8 cellular contexts compared by ENCODE assay signal in the genomic region with DNA sequence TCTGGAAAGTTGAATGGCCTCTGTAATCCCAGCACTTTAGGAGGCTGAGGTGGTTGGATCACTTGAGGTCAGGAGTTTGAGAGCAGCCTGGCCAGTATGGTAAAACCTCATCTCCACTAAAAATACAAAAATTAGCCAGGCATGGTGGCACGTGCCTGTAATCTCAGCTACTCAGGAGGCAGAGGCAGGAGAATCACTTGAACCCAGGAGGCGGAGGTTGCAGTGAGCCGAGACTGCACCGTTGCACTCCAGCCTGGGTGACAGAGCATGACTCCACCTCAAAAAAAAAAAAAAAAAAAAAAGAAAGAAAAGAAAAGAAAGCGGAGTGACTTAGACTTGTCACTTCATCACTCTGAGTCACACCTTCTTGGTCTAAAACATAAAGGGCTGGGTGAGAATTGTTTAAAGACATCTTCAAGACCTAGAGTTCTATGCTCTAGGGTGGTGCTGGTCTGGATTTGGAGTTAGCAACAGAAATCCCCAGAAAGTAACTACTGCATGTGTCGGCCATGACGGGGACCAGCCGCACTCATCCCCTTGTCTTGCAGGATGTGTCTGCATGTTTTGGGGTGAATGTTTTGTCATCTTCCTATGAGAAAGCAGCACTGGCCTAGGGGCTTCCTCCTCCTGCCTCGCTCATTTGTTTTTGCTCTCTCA.
DNase-seq lines count a peak whose midpoint lies in the region; FAIRE-seq and TF ChIP-seq lines count a peak whose summit lies in the region.
"Not testable (repeated sequence)": the region's sequence is repeated elsewhere in the genome, so short reads cannot be mapped to it uniquely, and the experiment has no call there.

No MANE protein-coding gene starts in this region.

- H3K79me2 ChIP-seq in endothelial cell of umbilical vein (ENCODE audit: control insufficient read depth, insufficient read depth, low read length) = peaks cover 65% of the 10 kb centered on the region

- not testable (repeated sequence) for TF ChIP-seq CTCF in endothelial cell of umbilical vein (IDR thresholded peaks at IDR 0.05; ENCODE audit: extremely low read depth in 1 of 2, insufficient read depth in 1 of 2, low read depth in 1 of 2, low read length in 2 of 2); transverse colon (IDR thresholded peaks at IDR 0.05)

- not testable (repeated sequence) for H3K27ac ChIP-seq in CD4-positive, alpha-beta memory T cell (ENCODE audit: low read depth, low read length)
- H3K27ac ChIP-seq in endothelial cell of umbilical vein (ENCODE audit: insufficient read depth, low read depth, low read length) = peak overlapping the region; percentile 94
- peak overlapping the region in 11 of 21 experiments; percentile 19 to 83 (median 61) for H3K27ac ChIP-seq in skin epidermis
- H3K27ac ChIP-seq in transverse colon = peak overlapping the region; percentile 38 to 67 (median 54)

- TF ChIP-seq EP300 in transverse colon (IDR thresholded peaks at IDR 0.05; ENCODE audit: low read depth) = not testable (repeated sequence)

- not testable (repeated sequence) for H3K9me3 Mint-ChIP-seq in CD4-positive, alpha-beta memory T cell; activated naive CD4-positive, alpha-beta T cell treated with anti-CD3 and anti-CD28 coated beads, Interleukin-2, amount 50 U/mL, for 24 hours

- H3K27ac Mint-ChIP-seq in CD4-positive, alpha-beta memory T cell = peak overlapping the region in 5 of 7 donors; percentile 6 to 86 (median 73)
- peak overlapping the region; percentile 97 for H3K27ac Mint-ChIP-seq in activated naive CD4-positive, alpha-beta T cell treated with anti-CD3 and anti-CD28 coated beads, Interleukin-2, amount 50 U/mL, for 24 hours

- not testable (repeated sequence) for BruUV-seq in endothelial cell of umbilical vein (replicated peaks; lab: Mats Ljungman, UMichigan)

- H3K9ac ChIP-seq in endothelial cell of umbilical vein (replicated peaks; ENCODE audit: extremely low read depth, insufficient read depth, low read length) = peak overlapping the region; percentile 90

- intact Hi-C loops in CD4-positive, alpha-beta memory T cell (cut with micrococcal nuclease) = loop anchor here (2.0 kb wide), 1 partner anchor 21 kb away; no protein-coding TSS in a partner anchor
- intact Hi-C loops in endothelial cell of umbilical vein (cut with micrococcal nuclease) = loop anchor here (5.0 kb wide), 1 partner anchor 1317 kb away; no protein-coding TSS in a partner anchor
- intact Hi-C loops in transverse colon (cut with DNase I; ENCODE audit: low total_unique reads) = not testable (repeated sequence)

- H3K4me3 ChIP-seq in CD4-positive, alpha-beta memory T cell (ENCODE audit: low read length in 2 of 2); skin epidermis; transverse colon: not testable (repeated sequence)
- H3K4me3 ChIP-seq in endothelial cell of umbilical vein (replicated peaks in 1 of 3; ENCODE audit: insufficient read depth in 1 of 3, low read depth in 1 of 3, low read length in 3 of 3) = peak overlapping the region in 2 of 3 experiments; percentile 20 to 83

- H3K4me3 Mint-ChIP-seq in CD4-positive, alpha-beta memory T cell = peak overlapping the region; percentile 63 to 89 (median 80)
- H3K4me3 Mint-ChIP-seq in activated naive CD4-positive, alpha-beta T cell treated with anti-CD3 and anti-CD28 coated beads, Interleukin-2, amount 50 U/mL, for 24 hours = peak overlapping the region; percentile 73

- CTCF ChIA-PET in CD4-positive, alpha-beta memory T cell (lab: Charles Lee; ENCODE audit: partially characterized antibody) = interaction anchor here (0.7 to 1.4 kb wide), 3 partner anchors 22 to 221 kb away, joined by 3 to 4 read pairs (median 3); partner anchors contain the start of gene PTPRE
- CTCF ChIA-PET in endothelial cell of umbilical vein (lab: Charles Lee) = interaction anchor here (0.7 to 7.7 kb wide), 7 partner anchors 11 to 83 kb away, joined by 3 to 73 read pairs (median 8); partner anchors contain the start of gene PTPRE

- WGBS in transverse colon (ENCODE audit: low coverage in 1 of 2), 2 donors = 65 to 79% methylated on average over 3 to 9 of the region's 9 CpGs

- peaks cover 9 to 24% (median 14%) of the 10 kb centered on the region in 4 donors for H3K4me1 Mint-ChIP-seq in CD4-positive, alpha-beta memory T cell
- H3K4me1 Mint-ChIP-seq in activated naive CD4-positive, alpha-beta T cell treated with anti-CD3 and anti-CD28 coated beads, Interleukin-2, amount 50 U/mL, for 24 hours = peaks cover 41% of the 10 kb centered on the region

- peak; percentile 65 for TF ChIP-seq POLR2A in endothelial cell of umbilical vein (IDR thresholded peaks at IDR 0.05; ENCODE audit: low read depth, low read length)
- TF ChIP-seq POLR2A in transverse colon (IDR thresholded peaks at IDR 0.05) = not testable (repeated sequence)

- not testable (repeated sequence) for H3K9me3 ChIP-seq in CD4-positive, alpha-beta memory T cell (ENCODE audit: control insufficient read depth in 1 of 2, low read length in 2 of 2); endothelial cell of umbilical vein (replicated peaks; ENCODE audit: control insufficient read depth, insufficient read depth, low read length); transverse colon

- not testable (repeated sequence) for FAIRE-seq in RCC 7860 (lab: Jason Lieb, UNC)
- FAIRE-seq in endothelial cell of umbilical vein (lab: Jason Lieb, UNC) = peak; percentile 62

- DNase-seq in CD4-positive, alpha-beta memory T cell = peak in 1 of 5 donors; percentile 10
- DNase-seq in RCC 7860 (ENCODE audit: low spot score) (peak; percentile 88), kidney tubule cell (ENCODE audit: low spot score) (peak; percentile 87)
- peak; percentile 42 to 45 for DNase-seq in activated CD4-positive, alpha-beta T cell treated with anti-CD3 and anti-CD28 coated beads, Interleukin-2, amount 50 U/mL, for 48 hours
- not testable (repeated sequence) for DNase-seq in endothelial cell of umbilical vein (ENCODE audit: low read depth, low spot score); transverse colon

- not testable (repeated sequence) for H4K20me1 ChIP-seq in endothelial cell of umbilical vein (replicated peaks; ENCODE audit: control insufficient read depth, extremely low read depth, insufficient read depth, low read length)

- in situ Hi-C loops in transverse colon (cut with MboI; ENCODE audit: low pct_ligation_motif_present in 1 of 4, low pct_unique_long_range_greater_than_20kb in 1 of 4, low sequenced_read_pairs in 3 of 4) = loop anchor here in 1 of 4 donors (10.0 kb wide), 1 partner anchor 75 kb away; no protein-coding TSS in a partner anchor

- not testable (repeated sequence) for H3K36me3 ChIP-seq in CD4-positive, alpha-beta memory T cell (ENCODE audit: insufficient read depth, low read length); endothelial cell of umbilical vein (ENCODE audit: control insufficient read depth in 2 of 2, extremely low read depth in 1 of 2, insufficient read depth in 2 of 2, low read length in 2 of 2); transverse colon

- H3K4me1 ChIP-seq in CD4-positive, alpha-beta memory T cell (ENCODE audit: insufficient read depth, low read length) = peaks cover 20% of the 10 kb centered on the region
- peaks cover 74% of the 10 kb centered on the region for H3K4me1 ChIP-seq in endothelial cell of umbilical vein (ENCODE audit: control insufficient read depth, extremely low read depth, insufficient read depth, low read length)
- H3K4me1 ChIP-seq in transverse colon = peaks cover 0 to 31% (median 3%) of the 10 kb centered on the region in 4 donors

- not testable (repeated sequence) for H3K27me3 ChIP-seq in CD4-positive, alpha-beta memory T cell (ENCODE audit: insufficient read depth, low read length); endothelial cell of umbilical vein (ENCODE audit: control insufficient read depth in 2 of 2, insufficient read depth in 2 of 2, low read length in 2 of 2); transverse colon

- dilution Hi-C loops in endothelial cell of umbilical vein (cut with MboI; ENCODE audit: extremely low pct_ligation_motif_present, low sequenced_read_pairs) = not testable (repeated sequence)

- not testable (repeated sequence) for H3K27me3 Mint-ChIP-seq in CD4-positive, alpha-beta memory T cell; activated naive CD4-positive, alpha-beta T cell treated with anti-CD3 and anti-CD28 coated beads, Interleukin-2, amount 50 U/mL, for 24 hours

- H3K9me1 ChIP-seq in endothelial cell of umbilical vein (replicated peaks; ENCODE audit: control insufficient read depth, extremely low read depth, insufficient read depth, low read length) = not testable (repeated sequence)

- POLR2A ChIA-PET in CD4-positive, alpha-beta memory T cell (lab: Charles Lee; ENCODE audit: partially characterized antibody); endothelial cell of umbilical vein (lab: Charles Lee): not testable (repeated sequence)

- H2AFZ ChIP-seq in endothelial cell of umbilical vein (ENCODE audit: low read depth, low read length) = not testable (repeated sequence)

- H3K4me2 ChIP-seq in endothelial cell of umbilical vein (ENCODE audit: insufficient read depth, low read length) = peak overlapping the region; percentile 93

- H3K36me3 Mint-ChIP-seq in CD4-positive, alpha-beta memory T cell; activated naive CD4-positive, alpha-beta T cell treated with anti-CD3 and anti-CD28 coated beads, Interleukin-2, amount 50 U/mL, for 24 hours: not testable (repeated sequence)
